ENCODE assay signal across 21 cellular contexts in genomic region chr7:135333196-135333595, GRCh38.
DNase-seq lines count a peak whose midpoint lies in the region; ATAC-seq and TF ChIP-seq lines count a peak whose summit lies in the region.
"Had no signal": no experiment of that assay in that cellular context is flagged by ENCODE, and none has a peak within 500 bp of the region (broad histone marks: within the 10 kb centered on the region; RNA-seq: fewer than 3 reads in every experiment).

No MANE protein-coding gene starts in this region.

- no TSS peak for BruUV-seq in MCF 10A (replicated peaks; lab: Mats Ljungman, UMichigan)

- no peaks in the 10 kb centered on the region for H3K4me1 ChIP-seq in breast epithelium
- H3K4me1 ChIP-seq: tibial nerve had no signal

- H3K36me3 Mint-ChIP-seq in MCF 10A (ENCODE audit: insufficient read depth, unreplicated experiment) (no peaks in the 10 kb centered on the region), immature natural killer cell (no peaks in the 10 kb centered on the region)

- TF ChIP-seq CTCF in MCF 10A (IDR thresholded peaks at IDR 0.05; ENCODE audit: unreplicated experiment) (no peak), breast epithelium (IDR thresholded peaks at IDR 0.05) (no peak)

- H3K36me3 ChIP-seq in breast epithelium, result no peaks in the 10 kb centered on the region
- H3K36me3 ChIP-seq: esophagus squamous epithelium, ovary, tibial nerve had no signal

- POLR2A ChIA-PET in MCF 10A (lab: Yijun Ruan, JAX), result no interaction called here

- no peak for TF ChIP-seq POLR2A in breast epithelium (IDR thresholded peaks at IDR 0.05)

- intact Hi-C loops in MCF 10A (cut with micrococcal nuclease) (no loop called here), breast epithelium (cut with DNase I; ENCODE audit: low total_unique reads) (no loop called here)

- H3K9me3 Mint-ChIP-seq in MCF 10A (ENCODE audit: unreplicated experiment), result no peaks in the 10 kb centered on the region
- H3K9me3 Mint-ChIP-seq in immature natural killer cell, result no peaks in the 10 kb centered on the region

- H3K4me1 Mint-ChIP-seq in MCF 10A (ENCODE audit: insufficient read depth, unreplicated experiment), result peaks cover 12% of the 10 kb centered on the region
- no peaks in the 10 kb centered on the region for H3K4me1 Mint-ChIP-seq in immature natural killer cell

- H3K4me3 ChIP-seq in breast epithelium, result no peak overlapping the region
- H3K4me3 ChIP-seq: esophagus squamous epithelium, ovary, tibial nerve had no signal

- H3K27ac ChIP-seq in breast epithelium (no peak overlapping the region), epithelial cell of prostate (peak overlapping the region; percentile 84)
- H3K27ac ChIP-seq: esophagus squamous epithelium, ovary, tibial nerve, VCaP had no signal

- H3K9me3 ChIP-seq in breast epithelium, result no peaks in the 10 kb centered on the region
- H3K9me3 ChIP-seq: Caco-2, esophagus squamous epithelium, ovary, tibial nerve had no signal

- no peaks in the 10 kb centered on the region for H3K27me3 ChIP-seq in breast epithelium
- H3K27me3 ChIP-seq: ovary, tibial nerve had no signal

- CTCF ChIA-PET in MCF 10A (lab: Yijun Ruan, JAX), result interaction anchor here (3.5 to 3.7 kb wide), 2 partner anchors 11 to 55 kb away, joined by 27 to 263 read pairs; no protein-coding TSS in a partner anchor

- H3K27me3 Mint-ChIP-seq in MCF 10A (ENCODE audit: insufficient read depth, unreplicated experiment) (no peaks in the 10 kb centered on the region), immature natural killer cell (ENCODE audit: low read depth in 3 of 3) (peaks cover 0 to 7% (median 6%) of the 10 kb centered on the region in 3 donors)

- no peak overlapping the region for H3K27ac Mint-ChIP-seq in MCF 10A (ENCODE audit: low read depth, unreplicated experiment)
- no peak overlapping the region for H3K27ac Mint-ChIP-seq in immature natural killer cell

- H3K4me3 Mint-ChIP-seq in MCF 10A (ENCODE audit: unreplicated experiment) (no peak overlapping the region), immature natural killer cell (no peak overlapping the region)

- peak; percentile 84 for DNase-seq in MCF 10A (ENCODE audit: unreplicated experiment)
- no peak for DNase-seq in breast epithelium (ENCODE audit: low spot score in 2 of 2)
- DNase-seq in NCI-H226, result peak; percentile 35
- peak; percentile 98 for DNase-seq in epithelial cell of prostate (ENCODE audit: low read depth, low spot score)
- peak; percentile 97 for DNase-seq in renal cortical epithelial cell (ENCODE audit: low read depth)
- DNase-seq in immature natural killer cell, result no peak
- DNase-seq in EL, result no peak
- DNase-seq: AML-193; Caco-2; cortex of kidney; esophagus squamous epithelium; left ventricle myocardium superior; MM.1S; NCI-H1930; ovary; stimulated activated CD4-positive, alpha-beta T cell treated with anti-CD3 and anti-CD28 coated beads, Interleukin-4, amount 100 ng/mL, for 4 hours; SW 1271 had no signal

- ATAC-seq in GM21529 (IDR thresholded peaks at IDR 0.05; ENCODE audit: unreplicated experiment), result no peak
- ATAC-seq: HCT116, left ventricle myocardium superior had no signal

Comparison
In these comparisons a context has a peak if more than half of its experiments do, and no peak if none do; other contexts are left out.
1. DNase-seq: peak in MCF 10A (single experiment), NCI-H226 (single experiment), epithelial cell of prostate (single experiment) and renal cortical epithelial cell (single experiment); none in breast epithelium (0 of 2), immature natural killer cell (0 of 3) and EL (single experiment).